15 cellular contexts compared by ENCODE assay signal in the genomic region with DNA sequence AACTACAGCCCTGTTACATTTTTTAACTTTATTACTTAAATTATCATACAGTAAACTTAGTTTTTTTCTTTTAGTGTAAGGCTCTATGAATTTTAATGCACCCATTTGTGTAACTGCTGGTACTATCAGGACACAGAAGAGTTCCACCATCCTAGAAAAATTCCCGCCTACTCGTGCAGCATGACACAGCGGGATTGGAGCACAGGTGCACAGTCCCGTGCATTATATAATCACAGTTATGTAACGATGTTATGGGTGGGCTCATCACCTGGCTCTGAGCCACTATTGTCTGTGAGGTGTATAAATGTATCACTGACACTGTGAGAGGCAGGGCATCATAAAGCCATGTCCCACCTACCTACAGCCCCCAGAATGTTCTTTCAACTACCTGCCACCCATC.
DNase-seq lines count a peak whose midpoint lies in the region; TF ChIP-seq lines count a peak whose summit lies in the region.
"Had no signal": no experiment of that assay in that cellular context is flagged by ENCODE, and none has a peak within 500 bp of the region (broad histone marks: within the 10 kb centered on the region; RNA-seq: fewer than 3 reads in every experiment).

No MANE protein-coding gene starts in this region.

- no peak for TF ChIP-seq CTCF in right atrium auricular region (IDR thresholded peaks at IDR 0.05)
- no peak for TF ChIP-seq CTCF in glutamatergic neuron (IDR thresholded peaks at IDR 0.05; ENCODE audit: partially characterized antibody, unreplicated experiment)

- no peaks in the 10 kb centered on the region for H3K36me3 ChIP-seq in right atrium auricular region
- H3K36me3 ChIP-seq: HAP-1 had no signal

- intact Hi-C loops in head of caudate nucleus (cut with DNase I): no loop called here

- DNase-seq in NCI-H748 (lab: John Stamatoyannopoulos, UW; ENCODE audit: unreplicated experiment) (peak; percentile 83), NCI-H748 treated with DMSO at 0.1 percent for 48 hours (lab: John Stamatoyannopoulos, UW) (no peak), NCI-H345 (lab: John Stamatoyannopoulos, UW) (peak; percentile 68), head of caudate nucleus (peak; percentile 22 to 87 (median 64)), right atrium auricular region (ENCODE audit: low spot score) (no peak), glutamatergic neuron (no peak)
- no peak for DNase-seq in activated naive CD4-positive, alpha-beta T cell treated with anti-CD3 and anti-CD28 coated beads, Interleukin-2, amount 10 ng/mL, durations not matched to agents 7 days and 5 days
- DNase-seq: CD4-positive, CD25-positive, alpha-beta regulatory T cell; CD8-positive, alpha-beta T cell; DMS 273 treated with DMSO at 0.1 percent for 48 hours; DND-41; GOT3; HFFc6 had no signal

- no peaks in the 10 kb centered on the region for H3K36me3 Mint-ChIP-seq in glutamatergic neuron (ENCODE audit: unreplicated experiment)
- H3K36me3 Mint-ChIP-seq in activated naive CD4-positive, alpha-beta T cell treated with anti-CD3 and anti-CD28 coated beads, Interleukin-2, amount 10 ng/mL, durations not matched to agents 7 days and 5 days: no peaks in the 10 kb centered on the region
- H3K36me3 Mint-ChIP-seq: CD4-positive, CD25-positive, alpha-beta regulatory T cell; CD8-positive, alpha-beta T cell had no signal

- H3K4me3 Mint-ChIP-seq in glutamatergic neuron (ENCODE audit: unreplicated experiment): no peak overlapping the region
- H3K4me3 Mint-ChIP-seq in activated naive CD4-positive, alpha-beta T cell treated with anti-CD3 and anti-CD28 coated beads, Interleukin-2, amount 10 ng/mL, durations not matched to agents 7 days and 5 days: no peak overlapping the region
- H3K4me3 Mint-ChIP-seq: CD4-positive, CD25-positive, alpha-beta regulatory T cell; CD8-positive, alpha-beta T cell; HFFc6 had no signal

- no peaks in the 10 kb centered on the region for H3K4me1 ChIP-seq in right atrium auricular region
- H3K4me1 ChIP-seq: HAP-1 had no signal

- peaks cover 2% of the 10 kb centered on the region for H3K27me3 Mint-ChIP-seq in glutamatergic neuron (ENCODE audit: unreplicated experiment)
- peaks cover 12% of the 10 kb centered on the region for H3K27me3 Mint-ChIP-seq in activated naive CD4-positive, alpha-beta T cell treated with anti-CD3 and anti-CD28 coated beads, Interleukin-2, amount 10 ng/mL, durations not matched to agents 7 days and 5 days

- no peaks in the 10 kb centered on the region for H3K4me1 Mint-ChIP-seq in glutamatergic neuron (ENCODE audit: low read depth, unreplicated experiment)
- no peaks in the 10 kb centered on the region for H3K4me1 Mint-ChIP-seq in activated naive CD4-positive, alpha-beta T cell treated with anti-CD3 and anti-CD28 coated beads, Interleukin-2, amount 10 ng/mL, durations not matched to agents 7 days and 5 days
- H3K4me1 Mint-ChIP-seq: CD4-positive, CD25-positive, alpha-beta regulatory T cell had no signal

- no peaks in the 10 kb centered on the region for H3K9me3 ChIP-seq in right atrium auricular region
- H3K9me3 ChIP-seq: HAP-1 had no signal

- H3K27ac Mint-ChIP-seq in glutamatergic neuron (ENCODE audit: unreplicated experiment): no peak overlapping the region
- H3K27ac Mint-ChIP-seq in activated naive CD4-positive, alpha-beta T cell treated with anti-CD3 and anti-CD28 coated beads, Interleukin-2, amount 10 ng/mL, durations not matched to agents 7 days and 5 days: no peak overlapping the region
- H3K27ac Mint-ChIP-seq: CD8-positive, alpha-beta T cell; HFFc6 had no signal

- H3K27ac ChIP-seq in right atrium auricular region: no peak overlapping the region
- H3K27ac ChIP-seq: C4-2B had no signal

- no peak overlapping the region for H3K4me3 ChIP-seq in right atrium auricular region
- H3K4me3 ChIP-seq: HAP-1 had no signal

- peaks cover 3% of the 10 kb centered on the region for H3K9me3 Mint-ChIP-seq in glutamatergic neuron (ENCODE audit: unreplicated experiment)
- H3K9me3 Mint-ChIP-seq in activated naive CD4-positive, alpha-beta T cell treated with anti-CD3 and anti-CD28 coated beads, Interleukin-2, amount 10 ng/mL, durations not matched to agents 7 days and 5 days: no peaks in the 10 kb centered on the region
- H3K9me3 Mint-ChIP-seq: CD8-positive, alpha-beta T cell had no signal

- CTCF ChIA-PET in activated naive CD4-positive, alpha-beta T cell treated with anti-CD3 and anti-CD28 coated beads, Interleukin-2, amount 10 ng/mL, durations not matched to agents 7 days and 5 days (lab: Charles Lee): no interaction called here

- no peaks in the 10 kb centered on the region for H3K27me3 ChIP-seq in right atrium auricular region

Comparison
In these comparisons a context has a peak if more than half of its experiments do, and no peak if none do; other contexts are left out.
1. DNase-seq: peak in NCI-H748 (single experiment), NCI-H345 (single experiment) and head of caudate nucleus (42 of 42); none in NCI-H748 treated with DMSO at 0.1 percent for 48 hours (single experiment), right atrium auricular region (single experiment), glutamatergic neuron (single experiment) and activated naive CD4-positive, alpha-beta T cell treated with anti-CD3 and anti-CD28 coated beads, Interleukin-2, amount 10 ng/mL, durations not matched to agents 7 days and 5 days (single experiment).